Comparison of ENCODE assay signal across 14 cellular contexts in genomic region chr11:57645716-57646085, GRCh38. TPM values are rescaled to one million over a fixed set of nuclear protein-coding genes. Genes with fewer than 3 reads are reported as not detected.
A peak's percentile ranks its signal among the peaks of the same experiment; 100 is the strongest.
DNase-seq lines count a peak whose midpoint lies in the region; ATAC-seq and TF ChIP-seq lines count a peak whose summit lies in the region.
"Had no signal": no experiment of that assay in that cellular context is flagged by ENCODE, and none has a peak within 500 bp of the region (broad histone marks: within the 10 kb centered on the region; RNA-seq: fewer than 3 reads in every experiment).

No MANE protein-coding gene starts in this region.

- H3K36me3 ChIP-seq in uterus, result no peaks in the 10 kb centered on the region

- H3K27ac ChIP-seq in uterus, result peak overlapping the region; percentile 56 to 73
- H3K27ac ChIP-seq: psoas muscle had no signal

- peak overlapping the region; percentile 93 for H3K4me3 Mint-ChIP-seq in neural crest cell
- H3K4me3 Mint-ChIP-seq: activated CD8-positive, alpha-beta T cell treated with anti-CD3 and anti-CD28 coated beads, Interleukin-2, amount 10 ng/mL, durations not matched to agents 7 days and 5 days; activated T-helper 17 cell treated with anti-CD3 and anti-CD28 coated beads, Interleukin-2, amount 50 U/mL, for 72 hours; CD4-positive, alpha-beta memory T cell had no signal

- peaks cover 92% of the 10 kb centered on the region for H3K4me1 Mint-ChIP-seq in neural crest cell

- peak; percentile 9 for ATAC-seq in Right ventricle myocardium inferior
- no peak for ATAC-seq in Right ventricle myocardium superior (ENCODE audit: poor library complexity)
- ATAC-seq: activated CD8-positive, alpha-beta T cell treated with anti-CD3 and anti-CD28 coated beads, Interleukin-2, amount 10 ng/mL, durations not matched to agents 7 days and 5 days had no signal

- in situ Hi-C loops in GM13977 (cut with MboI; ENCODE audit: low pct_unique_long_range_greater_than_20kb, low sequenced_read_pairs, unreplicated experiment), result loop anchor here (25.0 kb wide), 1 partner anchor 283 kb away; no protein-coding TSS in a partner anchor

- no peaks in the 10 kb centered on the region for H3K27me3 ChIP-seq in uterus

- DNase-seq in Right ventricle myocardium inferior (ENCODE audit: missing footprints) (no peak), Right ventricle myocardium superior (no peak), cardiac septum (ENCODE audit: low spot score) (peak; percentile 50), neural crest cell (ENCODE audit: low read depth, low spot score) (no peak), uterus (peak in 1 of 2 donors; percentile 39), GM13977 (ENCODE audit: low spot score) (no peak), NCI-H82 treated with DMSO at 0.1 percent for 48 hours (lab: John Stamatoyannopoulos, UW; ENCODE audit: unreplicated experiment) (no peak), GM20000 (ENCODE audit: low spot score) (no peak)
- DNase-seq: activated CD8-positive, alpha-beta T cell treated with anti-CD3 and anti-CD28 coated beads, Interleukin-2, amount 10 ng/mL, durations not matched to agents 7 days and 5 days; CD4-positive, alpha-beta memory T cell; cortex of kidney; psoas muscle; stimulated activated CD4-positive, alpha-beta T cell treated with anti-CD3 and anti-CD28 coated beads, Interleukin-1b, Interleukin-23, amount 100 ng/mL, for 48 hours had no signal

- H3K4me3 ChIP-seq in uterus, result no peak overlapping the region
- H3K4me3 ChIP-seq: psoas muscle had no signal

- peaks cover 19% of the 10 kb centered on the region for H3K36me3 Mint-ChIP-seq in neural crest cell (ENCODE audit: low read depth)

- TF ChIP-seq POLR2A in uterus (IDR thresholded peaks at IDR 0.05), result no peak

- no peaks in the 10 kb centered on the region for H3K9me3 Mint-ChIP-seq in neural crest cell
- H3K9me3 Mint-ChIP-seq: activated T-helper 17 cell treated with anti-CD3 and anti-CD28 coated beads, Interleukin-2, amount 50 U/mL, for 72 hours; CD4-positive, alpha-beta memory T cell had no signal

- H3K9me3 ChIP-seq in uterus, result no peaks in the 10 kb centered on the region
- H3K9me3 ChIP-seq: psoas muscle had no signal

- peaks cover 57% of the 10 kb centered on the region for H3K27me3 Mint-ChIP-seq in neural crest cell (ENCODE audit: low read depth)

- peaks cover 0 to 35% of the 10 kb centered on the region in 2 donors for H3K4me1 ChIP-seq in uterus

- TF ChIP-seq CTCF in neural crest cell (conservative IDR thresholded peaks at IDR 0.05) (no peak), uterus (IDR thresholded peaks at IDR 0.05) (no peak), GM13977 (IDR thresholded peaks at IDR 0.05; ENCODE audit: extremely low read depth, insufficient read depth, missing control alignments) (no peak), GM20000 (IDR thresholded peaks at IDR 0.05; ENCODE audit: extremely low read depth, missing control alignments) (no peak)

- intact Hi-C loops in Right ventricle myocardium inferior (cut with DNase I) (loop anchor here (2.0 kb wide), 1 partner anchor 77 kb away; no protein-coding TSS in a partner anchor), Right ventricle myocardium superior (cut with DNase I) (no loop called here), cardiac septum (cut with DNase I) (loop anchor here (5.0 to 10.0 kb wide), 2 partner anchors 151 to 298 kb away; no protein-coding TSS in a partner anchor), uterus (cut with DNase I; ENCODE audit: low total_unique reads) (loop anchor here (10.0 kb wide), 1 partner anchor 51 kb away; the partner anchor contains the start of gene SERPING1)

- no peak overlapping the region for H3K27ac Mint-ChIP-seq in neural crest cell (ENCODE audit: unreplicated experiment)
- H3K27ac Mint-ChIP-seq: activated CD8-positive, alpha-beta T cell treated with anti-CD3 and anti-CD28 coated beads, Interleukin-2, amount 10 ng/mL, durations not matched to agents 7 days and 5 days; activated T-helper 17 cell treated with anti-CD3 and anti-CD28 coated beads, Interleukin-2, amount 50 U/mL, for 72 hours had no signal

RNA-seq across cellular contexts. Expression of gene YPEL4, which starts 4.0 kb away (rescaled TPM):
- total RNA-seq in Right ventricle myocardium inferior (0.51 TPM), Right ventricle myocardium superior (0.54 TPM), cardiac septum (0.59 TPM), neural crest cell (0.37 and 0.55 TPM in 2 replicates), uterus (1 to 10 TPM in 3 of 4 donors, under 1 TPM in 1; 0.26 to 7.6 (median 2.7) TPM)

RNA-seq across cellular contexts. Expression of gene CLP1, which starts 11.9 kb away (rescaled TPM):
- total RNA-seq in Right ventricle myocardium inferior (6.2 TPM), Right ventricle myocardium superior (6.3 TPM), cardiac septum (5.8 TPM), neural crest cell (23.8 and 25.7 TPM in 2 replicates), uterus (10 to 100 TPM in 2 of 4 donors, 1 to 10 TPM in 2; 3.1 to 24.4 (median 12.2) TPM)

RNA-seq across cellular contexts. Expression of gene ZDHHC5, which starts 22.2 kb away (rescaled TPM):
- total RNA-seq in Right ventricle myocardium inferior (44.9 TPM), Right ventricle myocardium superior (43.7 TPM), cardiac septum (43.4 TPM), neural crest cell (42.7 and 50.1 TPM in 2 replicates), uterus (10 to 100 TPM; 27.2 to 50.6 (median 34.6) TPM)

RNA-seq across cellular contexts. Expression of gene SERPING1, which starts 48.2 kb away (rescaled TPM):
- total RNA-seq in Right ventricle myocardium inferior (157 TPM), Right ventricle myocardium superior (118 TPM), cardiac septum (90.0 TPM), neural crest cell (28.0 and 31.7 TPM in 2 replicates), uterus (100 to 1,000 TPM in 3 of 4 donors, 10 to 100 TPM in 1; 39.3 to 742 (median 362) TPM)
- total RNA-seq: activated CD8-positive, alpha-beta T cell treated with anti-CD3 and anti-CD28 coated beads, Interleukin-2, amount 10 ng/mL, durations not matched to agents 7 days and 5 days; activated T-helper 17 cell treated with anti-CD3 and anti-CD28 coated beads, Interleukin-2, amount 50 U/mL, for 72 hours; CD4-positive, alpha-beta memory T cell had no signal
